9 cellular contexts compared by ENCODE assay signal in the genomic region with DNA sequence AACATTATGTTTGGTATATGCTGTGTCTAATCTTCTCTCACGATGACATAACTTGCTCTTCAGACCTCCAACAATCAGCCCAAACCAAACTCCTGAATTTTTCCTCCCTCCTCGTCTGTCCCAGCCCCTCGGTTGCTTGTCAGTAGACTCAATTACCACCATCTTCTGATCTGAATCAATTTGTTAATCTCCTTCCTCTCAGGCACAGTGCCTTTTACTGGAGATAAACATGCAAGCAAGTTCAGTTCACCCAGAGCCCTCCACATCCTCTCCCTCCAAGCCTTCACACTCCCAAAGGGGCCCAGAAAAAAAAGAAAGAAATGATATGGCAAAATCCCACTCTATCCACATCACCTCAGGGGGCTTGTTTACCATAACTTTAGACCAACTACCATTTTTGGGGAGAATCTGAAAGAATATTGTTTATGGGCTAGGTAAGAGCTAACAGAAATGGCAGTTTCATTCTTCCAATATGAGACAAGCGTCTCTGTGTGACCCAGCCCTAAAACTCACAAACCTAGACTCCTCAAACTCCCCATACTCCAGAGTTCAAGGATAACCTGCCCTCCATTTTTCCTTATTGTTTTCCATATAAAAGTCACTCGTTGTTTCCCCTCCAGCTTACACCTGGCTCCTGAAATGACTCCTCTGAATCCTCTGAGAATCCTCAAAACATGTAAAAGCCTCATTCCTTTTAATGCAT. TPM values are rescaled to one million over a fixed set of nuclear protein-coding genes. Genes with fewer than 3 reads are reported as not detected.
DNase-seq lines count a peak whose midpoint lies in the region; ATAC-seq and TF ChIP-seq lines count a peak whose summit lies in the region.
"Had no signal": no experiment of that assay in that cellular context is flagged by ENCODE, and none has a peak within 500 bp of the region (broad histone marks: within the 10 kb centered on the region; RNA-seq: fewer than 3 reads in every experiment).

No MANE protein-coding gene starts in this region.

- no peaks in the 10 kb centered on the region for H3K9me3 Mint-ChIP-seq in stimulated activated naive CD8-positive, alpha-beta T cell treated with anti-CD3 and anti-CD28 coated beads, Interleukin-15, Interleukin-2, amounts not matched to agents 100 ng/mL and 50 ng/mL, for 24 hours
- H3K9me3 Mint-ChIP-seq in brain (no peaks in the 10 kb centered on the region), mesothelial cell of epicardium (no peaks in the 10 kb centered on the region)

- H3K27me3 Mint-ChIP-seq in stimulated activated naive CD8-positive, alpha-beta T cell treated with anti-CD3 and anti-CD28 coated beads, Interleukin-15, Interleukin-2, amounts not matched to agents 100 ng/mL and 50 ng/mL, for 24 hours, result no peaks in the 10 kb centered on the region
- H3K27me3 Mint-ChIP-seq in brain (peaks cover 19% of the 10 kb centered on the region), mesothelial cell of epicardium (ENCODE audit: low read depth) (peaks cover 1% of the 10 kb centered on the region)

- peak overlapping the region; percentile 91 for H3K4me3 Mint-ChIP-seq in stimulated activated naive CD8-positive, alpha-beta T cell treated with anti-CD3 and anti-CD28 coated beads, Interleukin-15, Interleukin-2, amounts not matched to agents 100 ng/mL and 50 ng/mL, for 24 hours
- peak overlapping the region; percentile 91 to 98 (median 97) for H3K4me3 Mint-ChIP-seq in brain
- peak overlapping the region; percentile 82 for H3K4me3 Mint-ChIP-seq in mesothelial cell of epicardium

- H3K36me3 Mint-ChIP-seq in stimulated activated naive CD8-positive, alpha-beta T cell treated with anti-CD3 and anti-CD28 coated beads, Interleukin-15, Interleukin-2, amounts not matched to agents 100 ng/mL and 50 ng/mL, for 24 hours (ENCODE audit: low read depth), result no peaks in the 10 kb centered on the region
- H3K36me3 Mint-ChIP-seq in brain (no peaks in the 10 kb centered on the region), mesothelial cell of epicardium (no peaks in the 10 kb centered on the region)

- H3K4me1 Mint-ChIP-seq in stimulated activated naive CD8-positive, alpha-beta T cell treated with anti-CD3 and anti-CD28 coated beads, Interleukin-15, Interleukin-2, amounts not matched to agents 100 ng/mL and 50 ng/mL, for 24 hours (ENCODE audit: low read depth), result peaks cover 43% of the 10 kb centered on the region
- peaks cover 57% of the 10 kb centered on the region for H3K4me1 Mint-ChIP-seq in brain
- peaks cover 36% of the 10 kb centered on the region for H3K4me1 Mint-ChIP-seq in mesothelial cell of epicardium

- H3K27ac Mint-ChIP-seq in stimulated activated naive CD8-positive, alpha-beta T cell treated with anti-CD3 and anti-CD28 coated beads, Interleukin-15, Interleukin-2, amounts not matched to agents 100 ng/mL and 50 ng/mL, for 24 hours, result peak overlapping the region; percentile 87
- H3K27ac Mint-ChIP-seq in brain (peak overlapping the region; percentile 54 to 94 (median 89)), mesothelial cell of epicardium (peak overlapping the region; percentile 3)

- ATAC-seq in stimulated activated naive CD8-positive, alpha-beta T cell treated with anti-CD3 and anti-CD28 coated beads, Interleukin-15, Interleukin-2, amounts not matched to agents 100 U/mL and 50 U/mL, for 24 hours, result no peak
- no peak for ATAC-seq in activated CD4-positive, CD25-positive, alpha-beta regulatory T cell treated with anti-CD3 and anti-CD28 coated beads, Interleukin-2, amount 50 U/mL, for 24 hours

- TF ChIP-seq CTCF in brain (conservative IDR thresholded peaks at IDR 0.05) (no peak), mesothelial cell of epicardium (IDR thresholded peaks at IDR 0.05; ENCODE audit: unreplicated experiment) (no peak)

- no peak for DNase-seq in stimulated activated naive CD8-positive, alpha-beta T cell treated with anti-CD3 and anti-CD28 coated beads, Interleukin-15, Interleukin-2, amounts not matched to agents 100 U/mL and 50 U/mL, for 24 hours
- DNase-seq in mesothelial cell of epicardium (ENCODE audit: low spot score in 2 of 2, unreplicated experiment in 2 of 2), result no peak
- DNase-seq in DMS53 treated with DMSO at 0.1 percent for 48 hours (lab: John Stamatoyannopoulos, UW; ENCODE audit: unreplicated experiment), result no peak
- no peak for DNase-seq in AG20443 (ENCODE audit: low spot score)
- DNase-seq in amniotic stem cell (lab: John Stamatoyannopoulos, UW), result no peak
- DNase-seq: cerebellar nuclear complex had no signal

RNA-seq across cellular contexts. Expression of gene TEX2, which starts 1.5 kb away (rescaled TPM):
- 29.1 TPM for polyA plus RNA-seq in brain (ENCODE audit: insufficient read depth, low read depth, low replicate concordance)
- 27.1 to 29.7 TPM (median 27.3 TPM) in 3 replicates for total RNA-seq in mesothelial cell of epicardium

Comparison
In these comparisons a context has a peak if more than half of its experiments do, and no peak if none do; other contexts are left out.
1. H3K27ac Mint-ChIP-seq: peak in every context shown above with its lines; median percentile 89 in brain; 87 in stimulated activated naive CD8-positive, alpha-beta T cell treated with anti-CD3 and anti-CD28 coated beads, Interleukin-15, Interleukin-2, amounts not matched to agents 100 ng/mL and 50 ng/mL, for 24 hours; 3 in mesothelial cell of epicardium.